Comparison of ENCODE assay signal across 8 cellular contexts in the genomic region with DNA sequence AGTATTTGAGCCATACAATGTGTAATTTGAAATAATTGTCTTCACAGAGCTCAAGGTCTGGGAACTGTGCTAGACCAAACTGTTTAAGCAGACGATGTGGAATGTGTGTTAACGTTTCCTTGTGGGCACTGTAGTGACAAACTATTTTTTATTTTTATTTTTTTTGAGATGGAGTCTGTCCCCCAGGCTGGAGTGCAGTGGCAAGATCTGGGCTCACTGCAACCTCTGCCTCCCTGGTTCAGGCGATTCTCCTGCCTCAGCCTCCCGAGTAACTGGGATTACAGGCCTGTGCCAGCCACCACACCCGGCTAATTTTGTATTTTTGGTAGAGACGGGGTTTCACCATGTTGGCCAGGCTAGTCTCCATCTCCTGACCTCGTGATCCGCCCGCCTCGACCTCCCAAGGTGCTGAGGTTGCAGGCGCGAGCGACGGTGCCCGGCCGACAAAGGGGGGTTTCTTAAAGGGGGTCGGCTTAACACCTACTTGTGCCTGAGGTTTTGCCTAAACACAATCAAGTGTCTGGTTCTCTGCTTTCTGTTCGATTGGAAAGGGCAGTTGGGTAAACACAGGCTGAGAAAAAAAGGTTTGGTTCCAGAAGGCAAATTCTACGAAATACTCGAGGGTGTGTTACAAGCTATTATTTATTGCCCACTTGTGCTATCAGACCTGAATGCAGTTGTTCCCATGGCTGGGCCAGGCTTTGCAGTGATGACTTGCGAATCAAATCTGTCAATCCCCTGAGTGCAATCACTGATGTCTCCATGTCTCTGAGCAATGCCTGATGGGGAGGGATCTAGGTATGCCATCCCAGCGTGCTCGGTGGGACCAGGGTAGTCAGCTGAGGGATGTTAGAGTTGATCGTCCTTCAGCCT. TPM values are rescaled to one million over a fixed set of nuclear protein-coding genes. Genes with fewer than 3 reads are reported as not detected.
A peak's percentile ranks its signal among the peaks of the same experiment; 100 is the strongest.
DNase-seq lines count a peak whose midpoint lies in the region; ATAC-seq and TF ChIP-seq lines count a peak whose summit lies in the region.

No MANE protein-coding gene starts in this region.

- H3K4me3 ChIP-seq in HAP-1 (peak overlapping the region; percentile 97), hepatocyte (peak overlapping the region; percentile 86), spleen (peak overlapping the region; percentile 70 to 100 (median 99))

- ATAC-seq in GM19397 (IDR thresholded peaks at IDR 0.05; ENCODE audit: unreplicated experiment) (no peak), GM18861 (IDR thresholded peaks at IDR 0.05; ENCODE audit: unreplicated experiment) (no peak)

- H3K27me3 ChIP-seq in HAP-1 (ENCODE audit: low read depth) (no peaks in the 10 kb centered on the region), hepatocyte (no peaks in the 10 kb centered on the region), spleen (replicated peaks in 1 of 7) (no peaks in the 10 kb centered on the region)

- peaks cover 65% of the 10 kb centered on the region for H3K36me3 Mint-ChIP-seq in activated CD4-positive, alpha-beta memory T cell treated with anti-CD3 and anti-CD28 coated beads for 36 hours

- H3K27ac ChIP-seq in hepatocyte (no peak overlapping the region), spleen (peak overlapping the region in 7 of 8 donors; percentile 88 to 96 (median 91))

- H3K36me3 ChIP-seq in HAP-1 (replicated peaks), result peaks cover 63% of the 10 kb centered on the region
- peaks cover 7% of the 10 kb centered on the region for H3K36me3 ChIP-seq in hepatocyte (replicated peaks; ENCODE audit: insufficient read depth, low read depth)
- H3K36me3 ChIP-seq in spleen, result peaks cover 7 to 52% (median 47%) of the 10 kb centered on the region in 6 donors

- in situ Hi-C loops in HAP-1 (cut with MboI; ENCODE audit: low sequenced_read_pairs), result no loop called here

- no peaks in the 10 kb centered on the region for H3K27me3 Mint-ChIP-seq in activated CD4-positive, alpha-beta memory T cell treated with anti-CD3 and anti-CD28 coated beads for 36 hours

- peaks cover 54% of the 10 kb centered on the region for H3K4me1 Mint-ChIP-seq in activated CD4-positive, alpha-beta memory T cell treated with anti-CD3 and anti-CD28 coated beads for 36 hours (ENCODE audit: low read depth)

- H3K9me3 ChIP-seq in HAP-1, result no peaks in the 10 kb centered on the region
- no peaks in the 10 kb centered on the region for H3K9me3 ChIP-seq in hepatocyte (ENCODE audit: low read depth)
- no peaks in the 10 kb centered on the region for H3K9me3 ChIP-seq in spleen

- peaks cover 16% of the 10 kb centered on the region for H3K4me1 ChIP-seq in HAP-1
- peaks cover 15% of the 10 kb centered on the region for H3K4me1 ChIP-seq in hepatocyte (ENCODE audit: insufficient read depth)
- peaks cover 17 to 69% (median 32%) of the 10 kb centered on the region in 6 donors for H3K4me1 ChIP-seq in spleen

- H3K9me2 ChIP-seq in hepatocyte (replicated peaks; ENCODE audit: insufficient read depth), result no peaks in the 10 kb centered on the region

- peak in 1 of 2 experiments; percentile 21 for DNase-seq in HAP-1 (ENCODE audit: low spot score in 2 of 2)
- DNase-seq in activated CD4-positive, alpha-beta memory T cell treated with anti-CD3 and anti-CD28 coated beads for 36 hours, result no peak
- no peak for DNase-seq in hepatocyte (ENCODE audit: low spot score)
- DNase-seq in spleen, result peak; percentile 78
- DNase-seq in anterior cingulate cortex (lab: John Stamatoyannopoulos, UW), result no peak
- no peak for DNase-seq in kidney tubule cell (ENCODE audit: low spot score)

- H3K4me3 Mint-ChIP-seq in activated CD4-positive, alpha-beta memory T cell treated with anti-CD3 and anti-CD28 coated beads for 36 hours, result peak overlapping the region; percentile 90

- peak overlapping the region; percentile 95 for H3K4me2 ChIP-seq in hepatocyte

- WGBS in hepatocyte (ENCODE audit: low lambda C conversion rate, missing lambda C conversion rate), result 35% methylated on average over 24 of the region's 24 CpGs
- WGBS in spleen, 5 donors, result 27 to 42% (median 33%) methylated on average over 24 of the region's 24 CpGs

- H3K9me3 Mint-ChIP-seq in activated CD4-positive, alpha-beta memory T cell treated with anti-CD3 and anti-CD28 coated beads for 36 hours, result no peaks in the 10 kb centered on the region

- POLR2A ChIA-PET in activated CD4-positive, alpha-beta memory T cell treated with anti-CD3 and anti-CD28 coated beads for 36 hours (lab: Charles Lee), result interaction anchor here (0.7 to 5.6 kb wide), 9 partner anchors 11 to 550 kb away, joined by 3 to 68 read pairs (median 5); a partner anchor contains a TSS

- H3K27ac Mint-ChIP-seq in activated CD4-positive, alpha-beta memory T cell treated with anti-CD3 and anti-CD28 coated beads for 36 hours, result peak overlapping the region; percentile 89

- H4K20me1 ChIP-seq in hepatocyte (ENCODE audit: insufficient read depth, poor library complexity, severe bottlenecking), result peaks cover 16% of the 10 kb centered on the region

- CTCF ChIA-PET in activated CD4-positive, alpha-beta memory T cell treated with anti-CD3 and anti-CD28 coated beads for 36 hours (lab: Charles Lee), result interaction anchor here (0.6 to 1.3 kb wide), 3 partner anchors 34 to 132 kb away, joined by 3 to 5 read pairs (median 4); no protein-coding TSS in a partner anchor

- TF ChIP-seq POLR2A in spleen (IDR thresholded peaks at IDR 0.05), result no peak

- H3K79me2 ChIP-seq in hepatocyte, result peaks cover 38% of the 10 kb centered on the region

- intact Hi-C loops in activated CD4-positive, alpha-beta memory T cell treated with anti-CD3 and anti-CD28 coated beads for 36 hours (cut with micrococcal nuclease), result loop anchor here (2.0 to 5.0 kb wide), 3 partner anchors 131 to 183 kb away; a partner anchor contains a TSS
- intact Hi-C loops in spleen (cut with DNase I; ENCODE audit: low total_unique reads), result no loop called here

- H2AFZ ChIP-seq in hepatocyte, result no peak overlapping the region

- TF ChIP-seq CTCF in hepatocyte (IDR thresholded peaks at IDR 0.05; ENCODE audit: poor library complexity) (no peak), spleen (IDR thresholded peaks at IDR 0.05 in 8 of 11, conservative IDR thresholded peaks at IDR 0.05 in 3 of 11) (no peak)

RNA-seq across cellular contexts. Expression of a gene that starts 1.3 kb away (rescaled TPM):
- total RNA-seq in activated CD4-positive, alpha-beta memory T cell treated with anti-CD3 and anti-CD28 coated beads for 36 hours, result 100 to 1,000 TPM; 402 to 408 TPM
- total RNA-seq in hepatocyte, result 102 TPM in 2 replicates
- polyA plus RNA-seq in hepatocyte, result 190 and 192 TPM in 2 replicates
- 100 to 1,000 TPM in 6 of 7 donors, 10 to 100 TPM in 1; 82.1 to 183 (median 127) TPM for total RNA-seq in spleen
- polyA plus RNA-seq in spleen, result 100 to 1,000 TPM; 151 to 208 (median 182) TPM

RNA-seq across cellular contexts. Expression of a gene that starts 10.3 kb away (rescaled TPM):
- total RNA-seq in activated CD4-positive, alpha-beta memory T cell treated with anti-CD3 and anti-CD28 coated beads for 36 hours, result 10 to 100 TPM; 95.6 to 99.1 TPM
- total RNA-seq in hepatocyte (91.4 and 93.8 TPM in 2 replicates), spleen (100 to 1,000 TPM in 3 of 7 donors, 10 to 100 TPM in 4; 72.7 to 105 (median 85.0) TPM)
- polyA plus RNA-seq in hepatocyte (91.1 and 128 TPM in 2 replicates), spleen (10 to 100 TPM; 59.4 to 87.8 (median 78.1) TPM)

RNA-seq across cellular contexts. Expression of a gene that starts 38.8 kb away (rescaled TPM):
- 1 to 10 TPM; 5.9 to 6.6 TPM for total RNA-seq in activated CD4-positive, alpha-beta memory T cell treated with anti-CD3 and anti-CD28 coated beads for 36 hours
- total RNA-seq in hepatocyte (10.7 and 11.6 TPM in 2 replicates), spleen (10 to 100 TPM in 2 of 7 donors, 1 to 10 TPM in 5; 3.9 to 19.2 (median 6.9) TPM)
- polyA plus RNA-seq in hepatocyte (17.9 and 27.1 TPM in 2 replicates), spleen (1 to 10 TPM; 2.5 to 4.8 (median 4.8) TPM)
